8 cellular contexts compared by ENCODE assay signal in the genomic region with DNA sequence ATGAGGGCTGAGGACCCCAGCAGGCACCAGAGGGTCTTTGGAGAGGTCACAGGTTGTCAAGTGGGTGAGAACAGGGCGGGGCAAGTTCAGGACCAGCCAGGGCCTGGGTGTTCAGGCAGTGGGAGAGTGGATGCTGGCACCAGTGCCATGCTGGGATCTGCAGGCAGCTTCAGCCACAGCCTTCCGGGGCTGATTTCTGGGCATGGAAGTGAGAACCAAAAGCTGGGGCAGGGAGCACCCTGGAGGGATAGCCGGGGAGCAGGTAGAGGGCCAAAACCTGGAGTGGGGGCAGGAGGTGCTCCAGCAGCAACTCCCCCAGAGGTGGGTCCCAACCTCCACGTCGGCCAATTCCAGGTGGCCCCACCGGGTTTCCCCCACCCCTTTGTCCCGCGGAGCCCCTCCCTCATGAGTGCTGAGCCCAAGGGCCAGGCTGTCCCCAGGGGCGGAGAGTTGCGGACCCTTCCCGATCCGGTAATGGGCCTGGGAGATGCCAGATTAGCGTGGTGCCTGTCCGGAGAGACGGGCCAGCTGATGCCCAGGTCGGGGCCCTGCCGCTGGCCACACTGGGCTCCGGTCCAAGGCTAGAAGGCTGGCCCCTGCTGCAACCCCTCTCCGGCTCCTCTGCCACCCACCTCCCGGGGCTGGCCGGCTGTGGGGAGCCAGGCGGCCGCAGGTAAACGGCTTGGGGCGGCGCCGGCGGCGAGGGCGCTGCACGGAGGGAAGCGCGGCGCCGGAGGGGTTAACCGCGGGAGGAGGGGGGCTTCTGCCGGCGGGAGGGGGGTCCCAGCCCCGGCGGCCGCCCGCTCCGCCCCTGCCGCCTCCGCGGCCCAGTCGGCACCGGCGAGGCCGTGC. TPM values are rescaled to one million over a fixed set of nuclear protein-coding genes. Genes with fewer than 3 reads are reported as not detected.
DNase-seq lines count a peak whose midpoint lies in the region; ATAC-seq and TF ChIP-seq lines count a peak whose summit lies in the region.

A gene (plus strand): TSS at position 409 of the 852 bp plus-strand sequence. CDS start 1,717 bp downstream, outside the sequence.

- H3K9ac ChIP-seq in mammary epithelial cell (ENCODE audit: insufficient read depth, low read length) (no peak within 1 kb of the TSS), mesenchymal stem cell (ENCODE audit: low read length) (peak within 1 kb of the TSS; percentile 29)

- H3K27ac ChIP-seq in mammary epithelial cell (ENCODE audit: insufficient read depth, low read depth, low read length) (no peak within 1 kb of the TSS), mesenchymal stem cell (ENCODE audit: low read length, poor library complexity, severe bottlenecking) (no peak within 1 kb of the TSS), thoracic aorta (no peak within 1 kb of the TSS)

- H2AFZ ChIP-seq in mammary epithelial cell (ENCODE audit: low read depth, low read length) (peak within 1 kb of the TSS; percentile 50), mesenchymal stem cell (ENCODE audit: low read depth, low read length) (no peak within 1 kb of the TSS)

- peak in 1 of 2 donors; percentile 5 for ATAC-seq in activated T-cell treated with anti-CD3 and anti-CD28 coated beads, Interleukin-2, amount 50 U/mL, for 72 hours (replicated peaks in 1 of 2)
- ATAC-seq in thoracic aorta (ENCODE audit: insufficient number of reproducible peaks, low FRiP score, low read depth): no peak

- H2BK5ac ChIP-seq in mesenchymal stem cell (ENCODE audit: low read depth, low read length, poor library complexity, severe bottlenecking): no peak within 1 kb of the TSS

- no peak for TF ChIP-seq CTCF in mammary epithelial cell (conservative IDR thresholded peaks at IDR 0.05 in 1 of 2, IDR thresholded peaks at IDR 0.05 in 1 of 2; ENCODE audit: extremely low read depth in 1 of 2, insufficient read depth in 1 of 2, low read depth in 1 of 2, low read length in 2 of 2)
- TF ChIP-seq CTCF in thoracic aorta (IDR thresholded peaks at IDR 0.05): no peak

- H3K36me3 ChIP-seq in mammary epithelial cell (ENCODE audit: insufficient read depth, low read length): no peaks in the 10 kb centered on the region
- H3K36me3 ChIP-seq in mesenchymal stem cell (ENCODE audit: control insufficient read depth in 1 of 2, insufficient read depth in 2 of 2, low read depth in 1 of 2, low read length in 2 of 2): peaks cover 0 to 28% of the 10 kb centered on the region in 2 experiments
- H3K36me3 ChIP-seq in thoracic aorta: no peaks in the 10 kb centered on the region

- H2BK12ac ChIP-seq in mesenchymal stem cell (ENCODE audit: low read length in 2 of 2): no peak within 1 kb of the TSS

- no peak within 1 kb of the TSS for H4K91ac ChIP-seq in mesenchymal stem cell (ENCODE audit: low read length)

- no peak within 1 kb of the TSS for H4K8ac ChIP-seq in mesenchymal stem cell (ENCODE audit: low read length)

- H4K20me1 ChIP-seq in mammary epithelial cell (ENCODE audit: insufficient read depth, low read length): no peaks in the 10 kb centered on the region

- H3K4ac ChIP-seq in mesenchymal stem cell (ENCODE audit: low read depth in 1 of 2, low read length in 2 of 2): no peak within 1 kb of the TSS

- H3K14ac ChIP-seq in mesenchymal stem cell (ENCODE audit: low read length in 2 of 2): peak within 1 kb of the TSS in 1 of 2 experiments; percentile 71

- no peak for DNase-seq in activated T-cell treated with anti-CD3 and anti-CD28 coated beads, Interleukin-2, amount 50 U/mL, for 72 hours
- DNase-seq in activated T-cell treated with anti-CD3 and anti-CD28 coated beads for 4 hours: no peak
- DNase-seq in mammary epithelial cell: no peak
- no peak for DNase-seq in mesenchymal stem cell
- DNase-seq in thoracic aorta (ENCODE audit: low spot score): no peak
- no peak for DNase-seq in NCI-H226
- DNase-seq in NCI-H510A treated with DMSO at 0.1 percent for 48 hours (lab: John Stamatoyannopoulos, UW): no peak
- DNase-seq in OCI-M1 (lab: John Stamatoyannopoulos, UW): no peak

- H3K9me3 ChIP-seq in mammary epithelial cell (replicated peaks; ENCODE audit: insufficient read depth, low read length): no peaks in the 10 kb centered on the region
- no peaks in the 10 kb centered on the region for H3K9me3 ChIP-seq in mesenchymal stem cell (ENCODE audit: control insufficient read depth, low read length)
- no peaks in the 10 kb centered on the region for H3K9me3 ChIP-seq in thoracic aorta

- peaks cover 14% of the 10 kb centered on the region for H3K4me1 ChIP-seq in mammary epithelial cell (ENCODE audit: insufficient read depth, low read length)
- H3K4me1 ChIP-seq in mesenchymal stem cell (ENCODE audit: control insufficient read depth, insufficient read depth, low read depth, low read length): peaks cover 31% of the 10 kb centered on the region
- H3K4me1 ChIP-seq in thoracic aorta (ENCODE audit: control insufficient read depth in 1 of 2, low read depth in 2 of 2): peaks cover 17 to 32% of the 10 kb centered on the region in 2 donors

- peaks cover under 1% of the 10 kb centered on the region for H3K79me2 ChIP-seq in mammary epithelial cell (ENCODE audit: insufficient read depth, low read length)

- peak within 1 kb of the TSS; percentile 85 for H3K4me2 ChIP-seq in mammary epithelial cell (ENCODE audit: insufficient read depth, low read depth, low read length)
- peak within 1 kb of the TSS; percentile 92 for H3K4me2 ChIP-seq in mesenchymal stem cell (ENCODE audit: low read length, poor library complexity, severe bottlenecking)

- H3K27me3 Mint-ChIP-seq in activated T-cell treated with anti-CD3 and anti-CD28 coated beads, Interleukin-2, amount 50 U/mL, for 72 hours (ENCODE audit: low read depth): peaks cover 43% of the 10 kb centered on the region

- 70% methylated on average over 2 of the region's 51 CpGs for WGBS in mammary epithelial cell (ENCODE audit: low coverage, missing lambda C conversion rate)
- WGBS in mesenchymal stem cell: 6% methylated on average over 41 of the region's 51 CpGs

- CTCF ChIA-PET in mammary epithelial cell (lab: Charles Lee; ENCODE audit: low non-redundant PET): no interaction called here

- peak within 1 kb of the TSS; percentile 73 to 79 for H3K4me3 Mint-ChIP-seq in activated T-cell treated with anti-CD3 and anti-CD28 coated beads, Interleukin-2, amount 50 U/mL, for 72 hours

- no peak within 1 kb of the TSS for H3K18ac ChIP-seq in mesenchymal stem cell (ENCODE audit: low read depth in 1 of 2, low read length in 2 of 2)

- no TSS peak for BruUV-seq in mammary epithelial cell (replicated peaks; lab: Mats Ljungman, UMichigan)

- no peak within 1 kb of the TSS for H2BK120ac ChIP-seq in mesenchymal stem cell (ENCODE audit: low read depth, low read length)

- peak within 1 kb of the TSS in 1 of 2 experiments; percentile 70 for H3K23ac ChIP-seq in mesenchymal stem cell (ENCODE audit: low read length in 2 of 2)

- peak within 1 kb of the TSS; percentile 13 to 37 (median 33) for H3K4me3 ChIP-seq in mammary epithelial cell (replicated peaks in 1 of 3; ENCODE audit: insufficient read depth in 1 of 3, low read depth in 2 of 3, low read length in 3 of 3)
- H3K4me3 ChIP-seq in mesenchymal stem cell (ENCODE audit: insufficient read depth in 1 of 2, low read depth in 1 of 2, low read length in 2 of 2): peak within 1 kb of the TSS; percentile 40 to 56
- peak within 1 kb of the TSS; percentile 61 for H3K4me3 ChIP-seq in thoracic aorta

- no peak within 1 kb of the TSS for H2AK5ac ChIP-seq in mesenchymal stem cell (ENCODE audit: low read length, severe bottlenecking)

- H3K4me1 Mint-ChIP-seq in activated T-cell treated with anti-CD3 and anti-CD28 coated beads, Interleukin-2, amount 50 U/mL, for 72 hours (ENCODE audit: low read depth): peaks cover 10% of the 10 kb centered on the region

- in situ Hi-C loops in mammary epithelial cell (cut with MboI; ENCODE audit: low sequenced_read_pairs in 2 of 2): no loop called here

- H2BK15ac ChIP-seq in mesenchymal stem cell (ENCODE audit: low read depth, poor library complexity, severe bottlenecking): no peak within 1 kb of the TSS

- H3K27me3 ChIP-seq in mammary epithelial cell (ENCODE audit: insufficient read depth, low read length) (peaks cover 10% of the 10 kb centered on the region), mesenchymal stem cell (ENCODE audit: control insufficient read depth in 1 of 2, insufficient read depth in 1 of 2, low read length in 2 of 2) (peaks cover 50 to 53% of the 10 kb centered on the region in 2 experiments), thoracic aorta (replicated peaks; ENCODE audit: insufficient read depth) (peaks cover 16% of the 10 kb centered on the region)

- no peaks in the 10 kb centered on the region for H3K9me3 Mint-ChIP-seq in activated T-cell treated with anti-CD3 and anti-CD28 coated beads, Interleukin-2, amount 50 U/mL, for 72 hours

- peaks cover 4 to 5% of the 10 kb centered on the region in 2 donors for H3K36me3 Mint-ChIP-seq in activated T-cell treated with anti-CD3 and anti-CD28 coated beads, Interleukin-2, amount 50 U/mL, for 72 hours (ENCODE audit: insufficient read depth in 2 of 2)

- H3K27ac Mint-ChIP-seq in activated T-cell treated with anti-CD3 and anti-CD28 coated beads, Interleukin-2, amount 50 U/mL, for 72 hours: peak within 1 kb of the TSS; percentile 43

- intact Hi-C loops in mammary epithelial cell (cut with micrococcal nuclease): no loop called here

- dilution Hi-C loops in mammary epithelial cell (cut with HindIII; ENCODE audit: low sequenced_read_pairs): no loop called here

- H3K79me1 ChIP-seq in mesenchymal stem cell (replicated peaks; ENCODE audit: low read length, poor library complexity, severe bottlenecking): peaks cover 21% of the 10 kb centered on the region

RNA-seq across cellular contexts. Expression of the gene that starts here (rescaled TPM):
- total RNA-seq in activated T-cell treated with anti-CD3 and anti-CD28 coated beads, Interleukin-2, amount 50 U/mL, for 72 hours: under 1 TPM in 1 of 2 donors, not detected in 1; 0.35 TPM
- total RNA-seq in mammary epithelial cell (not detected), thoracic aorta (not detected)
- polyA plus RNA-seq in mammary epithelial cell: not detected
- polyA minus RNA-seq in mammary epithelial cell: not detected
- not detected for polyA plus RNA-seq in mesenchymal stem cell (2013, experiment 1 of 2)
- not detected for polyA plus RNA-seq in mesenchymal stem cell (2013, experiment 2 of 2)
